In genomic region chr9:84697494-84698114, GRCh38 we compare ENCODE assay signal across 9 cellular contexts. TPM values are rescaled to one million over a fixed set of nuclear protein-coding genes. Genes with fewer than 3 reads are reported as not detected.
DNase-seq lines count a peak whose midpoint lies in the region; ATAC-seq, FAIRE-seq and TF ChIP-seq lines count a peak whose summit lies in the region.
"Had no signal": no experiment of that assay in that cellular context is flagged by ENCODE, and none has a peak within 500 bp of the region (broad histone marks: within the 10 kb centered on the region; RNA-seq: fewer than 3 reads in every experiment).

No MANE protein-coding gene starts in this region.

- peaks cover 27% of the 10 kb centered on the region for H3K27me3 ChIP-seq in neural progenitor cell

- peaks cover 22% of the 10 kb centered on the region for H3K4me1 Mint-ChIP-seq in neural progenitor cell

- H3K9me3 Mint-ChIP-seq in neural progenitor cell, result no peaks in the 10 kb centered on the region

- no peaks in the 10 kb centered on the region for H3K9me3 ChIP-seq in neural progenitor cell (ENCODE audit: low read depth)

- H3K36me3 Mint-ChIP-seq in neural progenitor cell, result no peaks in the 10 kb centered on the region
- H3K36me3 Mint-ChIP-seq: naive thymus-derived CD4-positive, alpha-beta T cell had no signal

- TF ChIP-seq CTCF in C4-2B (conservative IDR thresholded peaks at IDR 0.05) (peak; percentile 87), neural progenitor cell (IDR thresholded peaks at IDR 0.05) (peak; percentile 82)

- no peaks in the 10 kb centered on the region for H4K20me1 ChIP-seq in neural progenitor cell (ENCODE audit: low read depth)

- no peak overlapping the region for H3K4me2 ChIP-seq in neural progenitor cell

- FAIRE-seq in urothelium cell line (lab: Jason Lieb, UNC), result no peak

- no peak overlapping the region for H2AFZ ChIP-seq in neural progenitor cell (replicated peaks)

- no peaks in the 10 kb centered on the region for H3K27me3 Mint-ChIP-seq in neural progenitor cell (ENCODE audit: insufficient read depth, low read depth)

- H3K4me1 ChIP-seq in neural progenitor cell, result no peaks in the 10 kb centered on the region

- no peaks in the 10 kb centered on the region for H3K36me3 ChIP-seq in neural progenitor cell

- ATAC-seq in GM19463 (IDR thresholded peaks at IDR 0.05; ENCODE audit: unreplicated experiment), result peak; percentile 38
- ATAC-seq: naive thymus-derived CD4-positive, alpha-beta T cell had no signal

- no peak overlapping the region for H3K27ac Mint-ChIP-seq in neural progenitor cell
- H3K27ac Mint-ChIP-seq: naive thymus-derived CD4-positive, alpha-beta T cell had no signal

- DNase-seq in NCI-H1105 (lab: John Stamatoyannopoulos, UW) (peak; percentile 50), fibroblast of peridontal ligament (ENCODE audit: extremely low read depth) (peak; percentile 1), neural progenitor cell (ENCODE audit: low spot score) (peak; percentile 84), urothelium cell line (ENCODE audit: low spot score) (peak; percentile 72), middle frontal gyrus (ENCODE audit: extremely low spot score, low spot score) (no peak)
- peak in 2 of 3 experiments; percentile 3 to 8 for DNase-seq in activated CD8-positive, alpha-beta memory T cell treated with anti-CD3 and anti-CD28 coated beads for 48 hours (ENCODE audit: low read depth in 2 of 3, low spot score in 2 of 3)

- no peak overlapping the region for H3K9ac ChIP-seq in neural progenitor cell

- H3K27ac ChIP-seq in C4-2B (no peak overlapping the region), neural progenitor cell (no peak overlapping the region)

- H3F3A ChIP-seq in neural progenitor cell (ENCODE audit: low read depth), result no peaks in the 10 kb centered on the region

- no peaks in the 10 kb centered on the region for H3K79me2 ChIP-seq in neural progenitor cell (ENCODE audit: low read depth)

- no peak overlapping the region for H3K4me3 ChIP-seq in neural progenitor cell

- no peak overlapping the region for H3K4me3 Mint-ChIP-seq in neural progenitor cell
- H3K4me3 Mint-ChIP-seq: naive thymus-derived CD4-positive, alpha-beta T cell had no signal

RNA-seq across cellular contexts. Expression of gene NTRK2, which starts 28.1 kb away (rescaled TPM):
- 0.02 and 0.03 TPM in 2 replicates for total RNA-seq in neural progenitor cell (ENCODE audit: low replicate concordance)
